In the genomic region with DNA sequence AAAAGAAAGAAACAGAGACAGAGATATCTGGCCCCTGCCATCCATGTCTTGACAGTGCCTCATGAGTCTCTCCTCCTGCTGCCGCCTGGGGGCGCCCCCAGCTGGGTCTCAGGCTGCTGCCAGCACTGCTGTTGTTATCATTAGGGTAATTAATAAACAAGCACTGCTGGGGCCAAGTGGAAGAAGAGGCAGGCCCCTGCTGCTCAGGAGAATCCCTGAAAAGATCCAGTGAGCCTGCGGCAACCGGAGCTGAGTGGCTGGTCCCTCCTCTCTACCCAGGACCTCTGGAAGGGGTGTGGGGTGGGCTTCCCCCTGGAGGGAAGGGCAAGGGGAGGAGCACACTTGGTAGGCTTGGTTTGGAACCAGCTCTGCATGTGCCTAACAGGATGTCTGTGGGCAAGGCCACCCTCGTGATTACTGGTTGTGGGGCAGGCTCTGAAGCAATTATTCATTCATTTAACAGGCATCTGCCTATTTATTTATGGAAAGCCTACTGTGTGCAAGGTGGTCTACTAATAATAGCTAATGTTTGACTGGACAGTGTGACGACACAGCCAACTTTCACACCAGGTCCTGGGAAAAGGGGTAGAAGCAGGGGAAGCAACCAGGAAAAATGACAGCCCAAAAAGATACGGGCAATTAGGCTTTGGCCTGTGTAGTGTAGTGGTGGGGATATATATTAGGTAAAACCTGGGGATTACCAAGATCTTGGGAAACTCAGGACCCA, we compare ENCODE assay signal across 1 cellular context.
TF ChIP-seq lines count a peak whose summit lies in the region.

No MANE protein-coding gene starts in this region.

TF ChIP-seq in H1, 55 proteins besides CTCF, POLR2A, EP300 and RAD21:
- TF ChIP-seq NRF1 (IDR thresholded peaks at IDR 0.05; ENCODE audit: low read depth, low read length): no peak
- TF ChIP-seq, protein P1, sequence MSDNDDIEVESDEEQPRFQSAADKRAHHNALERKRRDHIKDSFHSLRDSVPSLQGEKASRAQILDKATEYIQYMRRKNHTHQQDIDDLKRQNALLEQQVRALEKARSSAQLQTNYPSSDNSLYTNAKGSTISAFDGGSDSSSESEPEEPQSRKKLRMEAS (IDR thresholded peaks at IDR 0.05): 0 out of 2 replicates have a peak, but pooled peaks have one; percentile 10
- TF ChIP-seq YY1 (IDR thresholded peaks at IDR 0.05; ENCODE audit: low read depth, low read length): 0 out of 2 replicates have a peak, but pooled peaks have one; percentile 52
- TF ChIP-seq ASH2L (IDR thresholded peaks at IDR 0.05; ENCODE audit: low read length): peak; percentile 1
- TF ChIP-seq SIN3A (conservative IDR thresholded peaks at IDR 0.05 in 1 of 2, IDR thresholded peaks at IDR 0.05 in 1 of 2; ENCODE audit: low read depth in 1 of 2, low read length in 2 of 2): 0 out of 4 replicates have a peak, but pooled peaks of 1 of the 2 experiments have one; percentile 9
- no peak for TF ChIP-seq JUND (IDR thresholded peaks at IDR 0.05; ENCODE audit: low read length)
- TF ChIP-seq BCL11A (IDR thresholded peaks at IDR 0.05; ENCODE audit: low read depth in 2 of 2, low read length in 2 of 2): peak in 1 of 2 experiments; percentile 41
- peak; percentile 59 for TF ChIP-seq TBP (IDR thresholded peaks at IDR 0.05; ENCODE audit: low read depth, low read length)
- 0 out of 2 replicates have a peak, but pooled peaks have one; percentile 25 for TF ChIP-seq CHD2 (IDR thresholded peaks at IDR 0.05; ENCODE audit: low read length)
- TF ChIP-seq BACH1 (IDR thresholded peaks at IDR 0.05; ENCODE audit: low read length): no peak
- TF ChIP-seq TCF12 (IDR thresholded peaks at IDR 0.05; ENCODE audit: low read depth, low read length): 0 out of 2 replicates have a peak, but pooled peaks have one; percentile 61
- peak; percentile 73 for TF ChIP-seq NANOG (IDR thresholded peaks at IDR 0.05; ENCODE audit: insufficient read depth, low read depth, low read length, poor library complexity, severe bottlenecking)
- TF ChIP-seq SAP30 (IDR thresholded peaks at IDR 0.05; ENCODE audit: insufficient read depth, insufficient replicate concordance, low read length): peak; percentile 6
- no peak for TF ChIP-seq RFX5 (IDR thresholded peaks at IDR 0.05; ENCODE audit: borderline replicate concordance, low read depth, low read length)
- TF ChIP-seq HDAC2 (IDR thresholded peaks at IDR 0.05; ENCODE audit: borderline replicate concordance in 1 of 2, low read depth in 2 of 2, low read length in 2 of 2): peak in 1 of 2 experiments; percentile 65; a peak in 1 of 4 replicates
- TF ChIP-seq, protein P2, sequence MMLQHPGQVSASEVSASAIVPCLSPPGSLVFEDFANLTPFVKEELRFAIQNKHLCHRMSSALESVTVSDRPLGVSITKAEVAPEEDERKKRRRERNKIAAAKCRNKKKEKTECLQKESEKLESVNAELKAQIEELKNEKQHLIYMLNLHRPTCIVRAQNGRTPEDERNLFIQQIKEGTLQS (IDR thresholded peaks at IDR 0.05; ENCODE audit: insufficient read depth, low read depth, low read length): 0 out of 2 replicates have a peak, but pooled peaks have one; percentile 16
